2 cellular contexts compared by ENCODE assay signal in the genomic region with DNA sequence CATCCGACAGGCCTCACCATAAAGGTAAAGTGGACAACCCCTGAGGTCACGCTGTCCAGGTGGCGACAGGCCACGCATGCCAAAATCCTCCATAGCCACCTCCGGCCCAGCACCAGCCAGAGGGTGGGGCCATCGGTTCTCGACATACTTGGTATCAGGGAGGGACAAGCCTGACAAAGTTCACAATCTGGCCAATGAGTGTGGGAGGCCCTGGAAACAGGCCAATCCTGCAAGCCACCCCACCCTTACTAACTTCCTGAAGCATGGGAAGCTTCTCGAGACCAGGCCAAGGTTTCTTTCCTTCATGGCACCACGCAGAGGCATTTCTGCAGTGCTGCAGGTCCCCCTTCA.
TF ChIP-seq lines count a peak whose summit lies in the region.

No MANE protein-coding gene starts in this region.

TF ChIP-seq in IMR-90, 13 proteins besides CTCF, POLR2A, EP300 and RAD21 (continued from another document):
- TF ChIP-seq, protein P1, sequence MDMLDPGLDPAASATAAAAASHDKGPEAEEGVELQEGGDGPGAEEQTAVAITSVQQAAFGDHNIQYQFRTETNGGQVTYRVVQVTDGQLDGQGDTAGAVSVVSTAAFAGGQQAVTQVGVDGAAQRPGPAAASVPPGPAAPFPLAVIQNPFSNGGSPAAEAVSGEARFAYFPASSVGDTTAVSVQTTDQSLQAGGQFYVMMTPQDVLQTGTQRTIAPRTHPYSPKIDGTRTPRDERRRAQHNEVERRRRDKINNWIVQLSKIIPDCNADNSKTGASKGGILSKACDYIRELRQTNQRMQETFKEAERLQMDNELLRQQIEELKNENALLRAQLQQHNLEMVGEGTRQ (IDR thresholded peaks at IDR 0.05; ENCODE audit: low read depth, low read length) = no peak
- no peak for TF ChIP-seq RCOR1 (IDR thresholded peaks at IDR 0.05; ENCODE audit: insufficient replicate concordance, low read length)
- TF ChIP-seq MXI1 (IDR thresholded peaks at IDR 0.05; ENCODE audit: borderline replicate concordance, low read depth, low read length) = no peak
- no peak for TF ChIP-seq BHLHE40 (IDR thresholded peaks at IDR 0.05; ENCODE audit: low read depth, low read length)
- no peak for TF ChIP-seq SMC3 (IDR thresholded peaks at IDR 0.05; ENCODE audit: low read depth, low read length)
- TF ChIP-seq MAFK (IDR thresholded peaks at IDR 0.05; ENCODE audit: low read depth, low read length) = no peak
- TF ChIP-seq FOS (IDR thresholded peaks at IDR 0.05; ENCODE audit: low read depth, low read length) = no peak

TF ChIP-seq in HEK293T, 16 proteins besides CTCF, POLR2A, EP300 and RAD21 (continued from another document):
- TF ChIP-seq CTBP1 (IDR thresholded peaks at IDR 0.05; ENCODE audit: borderline replicate concordance) = no peak
- no peak for TF ChIP-seq HDGF (IDR thresholded peaks at IDR 0.05; ENCODE audit: borderline replicate concordance)
